9 cellular contexts compared by ENCODE assay signal in genomic region chrX:134803551-134804183, GRCh38. TPM values are rescaled to one million over a fixed set of nuclear protein-coding genes. Genes with fewer than 3 reads are reported as not detected.
DNase-seq lines count a peak whose midpoint lies in the region; ATAC-seq lines count a peak whose summit lies in the region.
"Had no signal": no experiment of that assay in that cellular context is flagged by ENCODE, and none has a peak within 500 bp of the region (broad histone marks: within the 10 kb centered on the region; RNA-seq: fewer than 3 reads in every experiment).

No MANE protein-coding gene starts in this region.

- no peak overlapping the region for H4K8ac ChIP-seq in trophoblast cell (ENCODE audit: low read depth, low read length)

- peak; percentile 68 for ATAC-seq in GM19397 (IDR thresholded peaks at IDR 0.05; ENCODE audit: unreplicated experiment)

- DNase-seq in ELF-1 (ENCODE audit: low read depth, low spot score), result peak; percentile 30
- DNase-seq in astrocyte of the hippocampus (ENCODE audit: low read depth, low spot score), result peak; percentile 48
- no peak for DNase-seq in trophoblast cell
- DNase-seq in GM03348 (ENCODE audit: low spot score), result no peak
- no peak for DNase-seq in NCI-H2029 (lab: John Stamatoyannopoulos, UW)
- DNase-seq in NCI-H2081 (lab: John Stamatoyannopoulos, UW), result no peak
- DNase-seq: stomach had no signal

- H3K9me3 ChIP-seq in HUES6 (ENCODE audit: control insufficient read depth, insufficient read depth, low read depth, low read length) (no peaks in the 10 kb centered on the region), trophoblast cell (ENCODE audit: insufficient read depth, low read depth, low read length) (no peaks in the 10 kb centered on the region)
- H3K9me3 ChIP-seq: stomach had no signal

- no peak overlapping the region for H3K9ac ChIP-seq in HUES6 (ENCODE audit: low read length)
- no peak overlapping the region for H3K9ac ChIP-seq in trophoblast cell (ENCODE audit: low read length)

- H3K4me2 ChIP-seq in trophoblast cell (ENCODE audit: low read length), result no peak overlapping the region

- no peaks in the 10 kb centered on the region for H3K79me2 ChIP-seq in trophoblast cell (ENCODE audit: control insufficient read depth, insufficient read depth, low read length, poor library complexity)

- H3K14ac ChIP-seq in trophoblast cell (ENCODE audit: low read length), result no peak overlapping the region

- H3K27ac ChIP-seq in HUES6 (ENCODE audit: low read depth, low read length), result peak overlapping the region; percentile 47
- H3K27ac ChIP-seq in trophoblast cell (ENCODE audit: low read depth, low read length), result no peak overlapping the region
- H3K27ac ChIP-seq: stomach had no signal

- H3K4me1 ChIP-seq in HUES6 (ENCODE audit: control insufficient read depth, insufficient read depth, low read length) (peaks cover 29% of the 10 kb centered on the region), trophoblast cell (ENCODE audit: control insufficient read depth in 1 of 2, insufficient read depth in 2 of 2, low read length in 2 of 2) (peaks cover 3 to 8% of the 10 kb centered on the region in 2 experiments)

- H3K36me3 ChIP-seq in HUES6 (ENCODE audit: control insufficient read depth, insufficient read depth, low read length) (no peaks in the 10 kb centered on the region), trophoblast cell (ENCODE audit: control insufficient read depth in 1 of 2, insufficient read depth in 2 of 2, low read length in 2 of 2) (no peaks in the 10 kb centered on the region)
- H3K36me3 ChIP-seq: stomach had no signal

- H2BK12ac ChIP-seq in trophoblast cell (ENCODE audit: low read length), result no peak overlapping the region

- H2BK120ac ChIP-seq in trophoblast cell (ENCODE audit: insufficient read depth, low read length, poor library complexity), result no peak overlapping the region

- H3K4me3 ChIP-seq in HUES6 (ENCODE audit: low read depth, low read length), result peak overlapping the region; percentile 3; the same call in 1 of the 2 replicates
- H3K4me3 ChIP-seq in trophoblast cell (ENCODE audit: low read depth, low read length), result no peak overlapping the region
- H3K4me3 ChIP-seq: stomach had no signal

- H3K4ac ChIP-seq in trophoblast cell (ENCODE audit: low read depth, low read length), result no peak overlapping the region

- no CpG with 5 or more reads among the region's 4 CpGs for WGBS in trophoblast cell (ENCODE audit: extremely low coverage, insufficient coverage, insufficient read length)

- H2AK5ac ChIP-seq in trophoblast cell (ENCODE audit: low read length), result no peak overlapping the region

- no peak overlapping the region for H3K23ac ChIP-seq in trophoblast cell (ENCODE audit: low read length)

- H4K12ac ChIP-seq in trophoblast cell (ENCODE audit: low read depth, low read length), result no peak overlapping the region

- no peaks in the 10 kb centered on the region for H3K27me3 ChIP-seq in HUES6 (ENCODE audit: control insufficient read depth, insufficient read depth, low read length)
- no peaks in the 10 kb centered on the region for H3K27me3 ChIP-seq in trophoblast cell (ENCODE audit: insufficient read depth, low read length)

- no peak overlapping the region for H3K18ac ChIP-seq in trophoblast cell (ENCODE audit: low read length)

- no peak overlapping the region for H4K91ac ChIP-seq in trophoblast cell (ENCODE audit: low read depth, low read length)

- no peak overlapping the region for H2AFZ ChIP-seq in trophoblast cell (ENCODE audit: insufficient read depth, low read length, poor library complexity)

- H3K79me1 ChIP-seq in trophoblast cell (ENCODE audit: low read length), result no peaks in the 10 kb centered on the region

- no peak overlapping the region for H2BK5ac ChIP-seq in trophoblast cell (ENCODE audit: low read depth, low read length, poor library complexity)

RNA-seq across cellular contexts. Expression of gene PABIR2, which starts 6.7 kb away (rescaled TPM):
- polyA plus RNA-seq in trophoblast cell (2013), result 9.3 and 10.3 TPM in 2 replicates

Comparison
In these comparisons a context has a peak if more than half of its experiments do, and no peak if none do; other contexts are left out.
1. DNase-seq: peak in ELF-1 (single experiment) and astrocyte of the hippocampus (single experiment); none in trophoblast cell (0 of 2), GM03348 (single experiment), NCI-H2029 (single experiment) and NCI-H2081 (0 of 2).